In the genomic region with DNA sequence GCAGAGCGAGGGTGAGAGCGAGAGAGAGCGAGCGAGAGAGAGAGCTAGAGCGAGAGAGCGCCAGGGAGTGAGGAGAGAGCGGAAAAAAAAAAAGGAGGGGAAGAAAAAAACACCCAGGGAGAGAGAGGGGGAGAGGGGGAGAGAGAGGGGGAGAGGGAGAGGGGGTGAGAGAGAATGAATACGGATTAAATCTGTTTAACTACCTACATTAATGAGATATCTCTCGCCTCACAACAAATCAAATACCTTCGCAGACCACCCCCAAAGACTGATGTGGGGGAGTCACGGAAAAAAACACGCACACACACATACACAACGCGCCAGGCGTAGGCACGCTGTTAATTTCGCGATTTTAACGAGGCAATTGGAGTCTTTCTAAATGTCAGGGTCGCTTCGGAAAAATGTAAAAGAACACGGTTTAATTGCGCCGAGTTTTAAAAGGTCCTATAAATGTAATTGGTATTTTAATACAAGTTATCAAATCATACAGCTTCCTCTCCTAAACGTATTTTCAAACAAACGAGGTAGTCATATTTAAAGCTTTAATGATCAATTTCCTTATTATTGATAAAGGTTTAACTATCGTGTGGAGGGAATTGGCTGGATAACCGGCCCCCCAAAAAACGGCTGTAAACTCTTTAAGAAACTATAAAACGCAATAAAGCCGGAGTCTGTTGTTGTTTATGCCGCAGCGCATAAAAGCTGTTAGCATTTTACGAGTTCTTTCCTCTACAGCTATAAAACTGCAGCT, we compare ENCODE assay signal across 12 cellular contexts. TPM values are rescaled to one million over a fixed set of nuclear protein-coding genes. Genes with fewer than 3 reads are reported as not detected.
A peak's percentile ranks its signal among the peaks of the same experiment; 100 is the strongest.
DNase-seq lines count a peak whose midpoint lies in the region; ATAC-seq, FAIRE-seq and TF ChIP-seq lines count a peak whose summit lies in the region.
"Had no signal": no experiment of that assay in that cellular context is flagged by ENCODE, and none has a peak within 500 bp of the region (broad histone marks: within the 10 kb centered on the region; RNA-seq: fewer than 3 reads in every experiment).

A gene (minus strand): TSS at position 81 of the 751 bp plus-strand sequence. CDS start 588 bp downstream, outside the sequence.

- H3K9me3 Mint-ChIP-seq in T-helper 2 cell treated with Interferon-gamma antibody and Interleukin-4, amounts not matched to agents 5 μg/mL and 100 μg/mL, for 36 hours = no peaks in the 10 kb centered on the region
- no peaks in the 10 kb centered on the region for H3K9me3 Mint-ChIP-seq in immature natural killer cell
- H3K9me3 Mint-ChIP-seq in stimulated activated effector memory CD8-positive, alpha-beta T cell treated with anti-CD3 and anti-CD28 coated beads, Interleukin-12 subunit alpha, Interleukin-12 subunit beta, amount 100 ng/mL, for 72 hours = no peaks in the 10 kb centered on the region

- H3K36me3 Mint-ChIP-seq in T-helper 2 cell treated with Interferon-gamma antibody and Interleukin-4, amounts not matched to agents 5 μg/mL and 100 μg/mL, for 36 hours (ENCODE audit: low read depth) = peaks cover 5% of the 10 kb centered on the region
- no peaks in the 10 kb centered on the region for H3K36me3 Mint-ChIP-seq in immature natural killer cell
- peaks cover 16% of the 10 kb centered on the region for H3K36me3 Mint-ChIP-seq in stimulated activated effector memory CD8-positive, alpha-beta T cell treated with anti-CD3 and anti-CD28 coated beads, Interleukin-12 subunit alpha, Interleukin-12 subunit beta, amount 100 ng/mL, for 72 hours

- H3K4me3 Mint-ChIP-seq in T-helper 2 cell treated with Interferon-gamma antibody and Interleukin-4, amounts not matched to agents 5 μg/mL and 100 μg/mL, for 36 hours = peak within 1 kb of the TSS; percentile 50
- peak within 1 kb of the TSS in 4 of 5 donors; percentile 7 to 68 (median 18) for H3K4me3 Mint-ChIP-seq in immature natural killer cell
- H3K4me3 Mint-ChIP-seq in stimulated activated effector memory CD8-positive, alpha-beta T cell treated with anti-CD3 and anti-CD28 coated beads, Interleukin-12 subunit alpha, Interleukin-12 subunit beta, amount 100 ng/mL, for 72 hours = peak within 1 kb of the TSS; percentile 94

- H3K27ac Mint-ChIP-seq in T-helper 2 cell treated with Interferon-gamma antibody and Interleukin-4, amounts not matched to agents 5 μg/mL and 100 μg/mL, for 36 hours = peak within 1 kb of the TSS; percentile 80
- H3K27ac Mint-ChIP-seq in immature natural killer cell = peak within 1 kb of the TSS in 3 of 6 donors; percentile 57 to 73 (median 65)
- no peak within 1 kb of the TSS for H3K27ac Mint-ChIP-seq in stimulated activated effector memory CD8-positive, alpha-beta T cell treated with anti-CD3 and anti-CD28 coated beads, Interleukin-12 subunit alpha, Interleukin-12 subunit beta, amount 100 ng/mL, for 72 hours

- H3K9me3 ChIP-seq in WERI-Rb-1 (ENCODE audit: severe bottlenecking) = no peaks in the 10 kb centered on the region
- H3K9me3 ChIP-seq: BE2C had no signal

- no peak for ATAC-seq in stimulated activated effector memory CD8-positive, alpha-beta T cell treated with anti-CD3 and anti-CD28 coated beads, Interleukin-12 subunit alpha, Interleukin-12 subunit beta, amount 100 ng/mL, for 72 hours
- ATAC-seq: activated CD4-positive, CD25-positive, alpha-beta regulatory T cell treated with anti-CD3 and anti-CD28 coated beads, Interleukin-2, amount 50 U/mL, for 24 hours had no signal

- H3K4me1 Mint-ChIP-seq in T-helper 2 cell treated with Interferon-gamma antibody and Interleukin-4, amounts not matched to agents 5 μg/mL and 100 μg/mL, for 36 hours (ENCODE audit: low read depth) = peaks cover 39% of the 10 kb centered on the region
- peaks cover 43 to 74% of the 10 kb centered on the region in 2 donors for H3K4me1 Mint-ChIP-seq in immature natural killer cell
- peaks cover 72% of the 10 kb centered on the region for H3K4me1 Mint-ChIP-seq in stimulated activated effector memory CD8-positive, alpha-beta T cell treated with anti-CD3 and anti-CD28 coated beads, Interleukin-12 subunit alpha, Interleukin-12 subunit beta, amount 100 ng/mL, for 72 hours

- no peak within 1 kb of the TSS for H3K27ac ChIP-seq in WERI-Rb-1

- H3K36me3 ChIP-seq in WERI-Rb-1 = no peaks in the 10 kb centered on the region
- H3K36me3 ChIP-seq: BE2C had no signal

- TF ChIP-seq CTCF in WERI-Rb-1 (IDR thresholded peaks at IDR 0.05; ENCODE audit: low read depth, low read length) = no peak

- in situ Hi-C loops in ACHN (cut with HindIII; ENCODE audit: low pct_ligation_motif_present, low pct_unique_long_range_greater_than_20kb, low sequenced_read_pairs) = no loop called here

- TF ChIP-seq POLR2A in GM12892 (IDR thresholded peaks at IDR 0.05; ENCODE audit: low read depth, low read length) = no peak

- FAIRE-seq in GM12892 (lab: Jason Lieb, UNC) = no peak

- peaks cover 88% of the 10 kb centered on the region for H3K27me3 Mint-ChIP-seq in T-helper 2 cell treated with Interferon-gamma antibody and Interleukin-4, amounts not matched to agents 5 μg/mL and 100 μg/mL, for 36 hours (ENCODE audit: low read depth)
- peaks cover 63 to 81% (median 77%) of the 10 kb centered on the region in 3 donors for H3K27me3 Mint-ChIP-seq in immature natural killer cell (ENCODE audit: low read depth in 3 of 3)

- no peak for DNase-seq in T-helper 2 cell treated with Interferon-gamma antibody and Interleukin-4, amounts not matched to agents 5 μg/mL and 100 μg/mL, for 36 hours (ENCODE audit: low spot score)
- DNase-seq in T-helper 2 cell (no peak), WERI-Rb-1 (no peak), immature natural killer cell (no peak), SKM-1 treated with dmso at 0.1 percent for 144 hours (lab: John Stamatoyannopoulos, UW; ENCODE audit: unreplicated experiment) (no peak), GM12892 (ENCODE audit: insufficient read length) (no peak), ACHN (no peak)
- no peak for DNase-seq in stimulated activated effector memory CD8-positive, alpha-beta T cell treated with anti-CD3 and anti-CD28 coated beads, Interleukin-12 subunit alpha, Interleukin-12 subunit beta, amount 100 ng/mL, for 72 hours (ENCODE audit: low spot score in 2 of 2)
- DNase-seq: BE2C; KBM-7; NK-92 treated with Interleukin-12 subunit alpha and Interleukin-12 subunit beta, amount 100 ng/mL, for 24 hours had no signal

- peak within 1 kb of the TSS; percentile 28 for H3K4me3 ChIP-seq in WERI-Rb-1 (ENCODE audit: low read depth, low read length)

- H3K27me3 ChIP-seq in WERI-Rb-1 (ENCODE audit: insufficient read depth, low read depth, severe bottlenecking) = peaks cover 91% of the 10 kb centered on the region

RNA-seq across cellular contexts. Expression of the gene that starts here (rescaled TPM):
- not detected for polyA plus RNA-seq in immature natural killer cell
- not detected for polyA plus RNA-seq in GM12892 (2012; ENCODE audit: missing spikeins)

Comparison
In these comparisons a context has a peak if more than half of its experiments do, and no peak if none do; other contexts are left out.
1. H3K4me3 Mint-ChIP-seq: peak in every context shown above with its lines; median percentile 94 in stimulated activated effector memory CD8-positive, alpha-beta T cell treated with anti-CD3 and anti-CD28 coated beads, Interleukin-12 subunit alpha, Interleukin-12 subunit beta, amount 100 ng/mL, for 72 hours; 50 in T-helper 2 cell treated with Interferon-gamma antibody and Interleukin-4, amounts not matched to agents 5 μg/mL and 100 μg/mL, for 36 hours; 18 in immature natural killer cell.